27 cellular contexts compared by ENCODE assay signal in genomic region chr15:53525894-53526293, GRCh38.
"Had no signal": no experiment of that assay in that cellular context is flagged by ENCODE, and none has a peak within 500 bp of the region (broad histone marks: within the 10 kb centered on the region; RNA-seq: fewer than 3 reads in every experiment).

No MANE protein-coding gene starts in this region.

- H3K36me3 ChIP-seq: gastrocnemius medialis, heart left ventricle, left lung, ovary, stomach, thyroid gland, vagina had no signal

- H3K9me3 Mint-ChIP-seq: nephron progenitor cell had no signal

- ATAC-seq: esophagus mucosa; gastrocnemius medialis; heart left ventricle; left cardiac atrium; left lung; naive thymus-derived CD8-positive, alpha-beta T cell; sciatic nerve; stimulated activated effector memory CD8-positive, alpha-beta T cell treated with anti-CD3 and anti-CD28 coated beads, Interleukin-12 subunit alpha, Interleukin-12 subunit beta, amount 100 ng/mL, for 72 hours had no signal

- H3K27ac ChIP-seq: dorsolateral prefrontal cortex, epithelial cell of prostate, gastrocnemius medialis, heart left ventricle, hepatocyte, left lung, ovary, stomach, thyroid gland, vagina had no signal

- H3K27ac Mint-ChIP-seq: naive thymus-derived CD8-positive, alpha-beta T cell; nephron progenitor cell; stimulated activated effector memory CD8-positive, alpha-beta T cell treated with anti-CD3 and anti-CD28 coated beads, Interleukin-12 subunit alpha, Interleukin-12 subunit beta, amount 100 ng/mL, for 72 hours had no signal

- H3K27me3 ChIP-seq: gastrocnemius medialis, heart left ventricle, hepatocyte, left lung, ovary, stomach, thyroid gland, vagina had no signal

- DNase-seq: dorsolateral prefrontal cortex; effector CD4-positive, alpha-beta T cell; foreskin fibroblast; gastrocnemius medialis; heart left ventricle; kidney; left cardiac atrium; left lung; naive thymus-derived CD8-positive, alpha-beta T cell; nephron progenitor cell; occipital lobe; ovary; posterior cingulate gyrus; stimulated activated CD4-positive, alpha-beta T cell treated with anti-CD3 and anti-CD28 coated beads, Interleukin-12 subunit alpha, Interleukin-12 subunit beta, amount 100 ng/mL, for 4 hours; stimulated activated CD4-positive, alpha-beta T cell treated with anti-CD3 and anti-CD28 coated beads, Interleukin-2, amount 100 ng/mL, for 24 hours; stimulated activated CD4-positive, alpha-beta T cell treated with anti-CD3 and anti-CD28 coated beads, Interleukin-4, amount 100 ng/mL, for 24 hours; stimulated activated naive CD4-positive, alpha-beta T cell treated with Interleukin-2 at 50 U/mL for 16 hours; stomach; thyroid gland; trophoblast cell had no signal

- H3K4me1 Mint-ChIP-seq: naive thymus-derived CD8-positive, alpha-beta T cell; stimulated activated effector memory CD8-positive, alpha-beta T cell treated with anti-CD3 and anti-CD28 coated beads, Interleukin-12 subunit alpha, Interleukin-12 subunit beta, amount 100 ng/mL, for 72 hours had no signal

- H3K4me3 Mint-ChIP-seq: naive thymus-derived CD8-positive, alpha-beta T cell; nephron progenitor cell; stimulated activated effector memory CD8-positive, alpha-beta T cell treated with anti-CD3 and anti-CD28 coated beads, Interleukin-12 subunit alpha, Interleukin-12 subunit beta, amount 100 ng/mL, for 72 hours had no signal

- H2AFZ ChIP-seq: hepatocyte had no signal

- H3K36me3 Mint-ChIP-seq: naive thymus-derived CD8-positive, alpha-beta T cell; stimulated activated effector memory CD8-positive, alpha-beta T cell treated with anti-CD3 and anti-CD28 coated beads, Interleukin-12 subunit alpha, Interleukin-12 subunit beta, amount 100 ng/mL, for 72 hours had no signal

- H3K4me3 ChIP-seq: dorsolateral prefrontal cortex, gastrocnemius medialis, heart left ventricle, hepatocyte, left lung, ovary, smooth muscle cell, stomach, thyroid gland, vagina had no signal

- H3K9me3 ChIP-seq: gastrocnemius medialis, heart left ventricle, left lung, ovary, stomach, thyroid gland, vagina had no signal

- H3K4me2 ChIP-seq: hepatocyte, smooth muscle cell had no signal

- H3K4me1 ChIP-seq: heart left ventricle, left lung, stomach, vagina had no signal
